ENCODE assay signal across 32 cellular contexts in the genomic region with DNA sequence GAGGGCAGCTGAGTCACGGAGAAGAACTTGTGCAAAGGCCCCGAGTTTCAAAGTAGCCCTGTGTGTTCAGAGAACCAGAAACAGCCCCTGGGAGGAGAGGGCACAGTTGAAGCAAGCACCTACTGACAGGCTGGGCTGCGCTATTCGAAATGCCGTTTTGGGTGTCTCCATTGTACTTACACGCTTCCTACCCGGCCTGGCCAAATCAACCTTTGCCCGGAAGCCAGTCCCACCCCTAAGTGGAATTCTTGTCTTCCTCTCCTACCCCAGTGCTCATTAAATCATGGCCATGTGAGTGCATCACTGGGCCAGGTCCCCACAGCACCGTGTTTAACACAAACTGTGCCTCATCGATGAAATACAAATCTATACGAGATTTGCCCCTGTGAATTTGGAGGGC. TPM values are rescaled to one million over a fixed set of nuclear protein-coding genes. Genes with fewer than 3 reads are reported as not detected.
DNase-seq lines count a peak whose midpoint lies in the region; ATAC-seq and TF ChIP-seq lines count a peak whose summit lies in the region.
"Had no signal": no experiment of that assay in that cellular context is flagged by ENCODE, and none has a peak within 500 bp of the region (broad histone marks: within the 10 kb centered on the region; RNA-seq: fewer than 3 reads in every experiment).

No MANE protein-coding gene starts in this region.

- H3K4me3 ChIP-seq in BLaER1 (no peak overlapping the region), mucosa of descending colon (no peak overlapping the region), transverse colon (no peak overlapping the region), BE2C (ENCODE audit: low read depth, low read length) (no peak overlapping the region)
- H3K4me3 ChIP-seq: A549, GM12878, GM23248, HAP-1, SK-N-MC had no signal

- H3K36me3 ChIP-seq in BLaER1: peaks cover 85% of the 10 kb centered on the region
- H3K36me3 ChIP-seq in mucosa of descending colon (ENCODE audit: low read depth): no peaks in the 10 kb centered on the region
- no peaks in the 10 kb centered on the region for H3K36me3 ChIP-seq in transverse colon
- H3K36me3 ChIP-seq in BE2C: no peaks in the 10 kb centered on the region
- H3K36me3 ChIP-seq: HAP-1 had no signal

- peak overlapping the region; percentile 87 for H3K4me2 ChIP-seq in BLaER1
- H3K4me2 ChIP-seq: A549 had no signal

- ATAC-seq in mucosa of descending colon (peak; percentile 71), HG02588 (IDR thresholded peaks at IDR 0.05; ENCODE audit: unreplicated experiment) (no peak)
- ATAC-seq: A549, GM12878 had no signal

- H3K27me3 ChIP-seq in BLaER1: peaks cover 5% of the 10 kb centered on the region
- H3K27me3 ChIP-seq in transverse colon: peaks cover 32% of the 10 kb centered on the region
- H3K27me3 ChIP-seq in BE2C: peaks cover 22% of the 10 kb centered on the region

- no peak for TF ChIP-seq EP300 in transverse colon (IDR thresholded peaks at IDR 0.05; ENCODE audit: low read depth)

- WGBS in transverse colon (ENCODE audit: low coverage in 1 of 2), 2 donors: 67 to 100% methylated on average over 1 to 11 of the region's 11 CpGs

- H3K9me3 ChIP-seq in BLaER1 (no peaks in the 10 kb centered on the region), mucosa of descending colon (no peaks in the 10 kb centered on the region), transverse colon (no peaks in the 10 kb centered on the region), BE2C (no peaks in the 10 kb centered on the region)
- H3K9me3 ChIP-seq: A549, HAP-1 had no signal

- TF ChIP-seq CTCF in mucosa of descending colon (IDR thresholded peaks at IDR 0.05): no peak
- TF ChIP-seq CTCF in transverse colon (IDR thresholded peaks at IDR 0.05): no peak
- no peak for TF ChIP-seq CTCF in BE2C (IDR thresholded peaks at IDR 0.05; ENCODE audit: low read depth, low read length)

- intact Hi-C loops in mucosa of descending colon (cut with DNase I, micrococcal nuclease): no loop called here
- intact Hi-C loops in transverse colon (cut with DNase I; ENCODE audit: low total_unique reads): no loop called here

- H3K9ac ChIP-seq in BLaER1: no peak overlapping the region
- H3K9ac ChIP-seq: GM23248 had no signal

- no peak for TF ChIP-seq POLR2A in transverse colon (IDR thresholded peaks at IDR 0.05)

- peaks cover 58% of the 10 kb centered on the region for H4K20me1 ChIP-seq in BLaER1

- in situ Hi-C loops in transverse colon (cut with MboI; ENCODE audit: low pct_ligation_motif_present in 1 of 4, low pct_unique_long_range_greater_than_20kb in 1 of 4, low sequenced_read_pairs in 3 of 4): loop anchor here in 1 of 4 donors (25.0 kb wide), 1 partner anchor 111 kb away; no protein-coding TSS in a partner anchor

- H3K27ac ChIP-seq in BLaER1 (peak overlapping the region; percentile 50; the same call in 1 of the 2 replicates), transverse colon (no peak overlapping the region)
- H3K27ac ChIP-seq: A549, GM23248, RWPE1, SK-N-MC had no signal

- H3K4me1 ChIP-seq in BLaER1 (peaks cover 98% of the 10 kb centered on the region), mucosa of descending colon (ENCODE audit: low read depth) (peaks cover 9% of the 10 kb centered on the region), transverse colon (peaks cover 0 to 3% (median 2%) of the 10 kb centered on the region in 4 donors), BE2C (no peaks in the 10 kb centered on the region)
- H3K4me1 ChIP-seq: A549, HAP-1 had no signal

- DNase-seq in HT-29 (ENCODE audit: low spot score) (peak; percentile 25), mucosa of descending colon (peak in 1 of 3 donors; percentile 15), transverse colon (peak; percentile 19), BE2C (no peak), SHP77 treated with DMSO at 0.1 percent for 48 hours (lab: John Stamatoyannopoulos, UW) (no peak)
- DNase-seq: AML-193; CD8-positive, alpha-beta memory T cell; DMS 273 treated with DMSO at 0.1 percent for 48 hours; DMS79; EL; GDM1; GM23248; HFFc6; Karpas-422; NCI-H1092 treated with DMSO at 0.1 percent for 48 hours; NCI-H1436; NCI-H187; NCI-H2081 treated with DMSO at 0.1 percent for 48 hours; NCI-H2171; NCI-H226; NCI-H510A; NCI-H69; SIG-M5 had no signal

RNA-seq across cellular contexts. Expression of a gene that starts 6.0 kb away (rescaled TPM):
- total RNA-seq in HT-29 (2014; rRNA removed; shearing (Covaris generic)): 0.05 TPM in 1 of 2 replicates, not detected in the other
- total RNA-seq in mucosa of descending colon (under 1 TPM in 2 of 3 donors, not detected in 1; 0.14 to 0.98 TPM), transverse colon (under 1 TPM in 2 of 4 donors, not detected in 2; 0.16 to 0.27 TPM)
- polyA plus RNA-seq in BE2C (2012; ENCODE audit: insufficient read depth, insufficient read length, low read depth): not detected
- total RNA-seq: CD8-positive, alpha-beta memory T cell; GM12878; GM23248; HFFc6; M059J had no signal
- polyA plus RNA-seq: A549; CD14-positive monocyte; CD8-positive, alpha-beta memory T cell; GM12878; GM23248 had no signal

RNA-seq across cellular contexts. Expression of a gene that starts 45.0 kb away (rescaled TPM):
- total RNA-seq in HT-29 (2014; rRNA removed; shearing (Covaris generic)): 50.5 and 57.7 TPM in 2 replicates
- 100 to 1,000 TPM; 148 to 263 (median 244) TPM for total RNA-seq in mucosa of descending colon
- 100 to 1,000 TPM; 143 to 284 (median 155) TPM for total RNA-seq in transverse colon
- 30.1 TPM for polyA plus RNA-seq in BE2C (2012; ENCODE audit: insufficient read depth, insufficient read length, low read depth)

Comparison
In these comparisons a context has a peak if more than half of its experiments do, and no peak if none do; other contexts are left out.
1. DNase-seq: peak in HT-29 (single experiment) and transverse colon (single experiment); none in BE2C (single experiment) and SHP77 treated with DMSO at 0.1 percent for 48 hours (single experiment).